Comparison of ENCODE assay signal across 8 cellular contexts in the genomic region with DNA sequence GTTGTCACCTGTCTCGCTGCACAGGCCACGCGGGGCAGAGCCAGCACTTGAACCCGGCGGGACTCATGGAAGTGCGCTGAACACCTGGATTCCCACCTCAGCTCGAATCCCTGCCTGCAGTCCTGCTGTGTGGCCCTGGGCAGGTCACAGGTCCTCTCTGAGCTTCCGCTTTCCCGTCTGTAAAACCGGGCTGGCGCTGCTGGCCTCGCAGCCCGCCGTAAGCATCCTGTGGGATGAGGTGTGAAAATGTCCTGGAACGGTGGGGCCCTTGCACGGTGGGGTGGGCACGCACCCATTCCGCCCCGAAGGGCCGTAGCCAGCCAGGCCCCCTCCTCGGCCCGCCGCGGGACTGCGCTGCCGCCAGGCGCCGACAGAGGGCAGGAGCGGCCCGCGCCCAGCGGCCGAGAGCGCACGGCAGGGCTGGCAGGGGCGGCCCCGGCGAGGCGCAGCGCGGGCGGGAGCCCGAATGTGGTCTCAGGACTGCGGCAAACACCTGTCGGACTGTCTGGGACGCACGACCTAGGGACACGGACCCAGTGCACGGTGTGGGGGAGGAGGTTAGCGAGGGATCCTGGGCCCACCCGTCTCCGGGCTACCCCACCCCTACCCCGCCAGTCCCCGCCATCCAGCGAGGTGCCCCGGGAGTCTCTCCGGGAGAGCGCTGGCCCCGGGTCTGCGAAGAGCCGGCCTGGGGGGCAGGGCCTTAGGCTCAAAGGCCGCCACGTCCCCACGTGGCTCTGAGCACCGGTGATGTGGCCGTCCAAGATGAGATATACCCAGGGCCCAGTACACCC. TPM values are rescaled to one million over a fixed set of nuclear protein-coding genes. Genes with fewer than 3 reads are reported as not detected.
DNase-seq lines count a peak whose midpoint lies in the region; ATAC-seq and TF ChIP-seq lines count a peak whose summit lies in the region.

No MANE protein-coding gene starts in this region.

- 12% methylated on average over 66 of the region's 66 CpGs for WGBS in thymus

- H3K9me3 Mint-ChIP-seq in neural crest cell, result no peaks in the 10 kb centered on the region

- no peaks in the 10 kb centered on the region for H3K36me3 ChIP-seq in thymus (ENCODE audit: control insufficient read depth, insufficient read depth)

- H3K4me3 Mint-ChIP-seq in neural crest cell, result no peak overlapping the region

- DNase-seq in GDM1 (lab: John Stamatoyannopoulos, UW), result peak; percentile 37
- DNase-seq in NCI-H460 (ENCODE audit: extremely low read depth, low read depth), result peak; percentile 17
- peak; percentile 37 for DNase-seq in activated T-cell treated with anti-CD3 and anti-CD28 coated beads for 1 hour (ENCODE audit: low read depth)
- DNase-seq in neural crest cell (ENCODE audit: low read depth, low spot score), result peak; percentile 72

- peaks cover 19% of the 10 kb centered on the region for H3K27me3 ChIP-seq in thymus (ENCODE audit: control insufficient read depth, insufficient read depth)

- peak; percentile 88 for TF ChIP-seq CTCF in neural crest cell (conservative IDR thresholded peaks at IDR 0.05)

- H3K36me3 Mint-ChIP-seq in neural crest cell (ENCODE audit: low read depth), result no peaks in the 10 kb centered on the region

- no peak overlapping the region for H3K27ac Mint-ChIP-seq in neural crest cell (ENCODE audit: unreplicated experiment)

- H3K4me1 ChIP-seq in thymus (ENCODE audit: control insufficient read depth, insufficient read depth, low read length), result peaks cover 3% of the 10 kb centered on the region

- no peak overlapping the region for H3K27ac ChIP-seq in thymus (ENCODE audit: low read depth)

- peaks cover 1% of the 10 kb centered on the region for H3K9me3 ChIP-seq in thymus (ENCODE audit: control insufficient read depth)

- H3K27me3 Mint-ChIP-seq in neural crest cell (ENCODE audit: low read depth), result peaks cover 63% of the 10 kb centered on the region

- ATAC-seq in HG02571 (IDR thresholded peaks at IDR 0.05; ENCODE audit: unreplicated experiment) (peak; percentile 55), esophagus mucosa (peak; percentile 83), GM18519 (IDR thresholded peaks at IDR 0.05; ENCODE audit: low FRiP score, unreplicated experiment) (no peak)

- H3K4me3 ChIP-seq in thymus (ENCODE audit: low read length), result peak overlapping the region; percentile 40

- peaks cover 19% of the 10 kb centered on the region for H3K4me1 Mint-ChIP-seq in neural crest cell

RNA-seq across cellular contexts. Expression of a gene that starts 40.4 kb away (rescaled TPM):
- total RNA-seq in NCI-H460 (2014; rRNA removed; shearing (Covaris generic)), result not detected in 2 replicates
- polyA plus RNA-seq in NCI-H460 (2014; cell fraction: nucleus; rRNA removed), result not detected in 2 replicates
- total RNA-seq in esophagus mucosa, result not detected
- not detected in 2 replicates for total RNA-seq in neural crest cell
- polyA plus RNA-seq in thymus, result not detected

Comparison
In these comparisons a context has a peak if more than half of its experiments do, and no peak if none do; other contexts are left out.
1. DNase-seq: peak in every context shown above with its lines; median percentile 72 in neural crest cell; 37 in GDM1; 37 in activated T-cell treated with anti-CD3 and anti-CD28 coated beads for 1 hour; 17 in NCI-H460.